1 cellular context compared by ENCODE assay signal in the genomic region with DNA sequence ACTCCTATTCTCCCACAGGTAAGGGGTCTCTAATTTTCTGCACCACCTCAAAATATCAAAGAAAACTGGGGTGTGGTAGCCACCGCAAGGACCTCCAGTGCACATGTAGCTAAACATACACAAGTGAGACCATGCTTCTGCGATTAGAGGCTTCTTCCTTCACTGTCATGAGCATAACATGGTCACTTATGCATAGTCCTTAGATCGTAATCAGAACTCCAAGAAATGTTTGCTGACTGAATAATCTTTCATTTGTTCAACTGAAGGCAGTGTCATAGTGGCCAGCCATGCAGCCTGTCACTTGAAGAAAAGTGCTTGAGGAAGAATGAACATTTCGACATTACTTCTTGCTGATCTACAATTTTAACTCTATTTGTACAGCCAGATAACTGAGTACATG.
TF ChIP-seq lines count a peak whose summit lies in the region.

No MANE protein-coding gene starts in this region.

TF ChIP-seq in SK-N-SH, 30 proteins besides CTCF, POLR2A, EP300 and RAD21 (continued from another document):
- TF ChIP-seq, protein P1, sequence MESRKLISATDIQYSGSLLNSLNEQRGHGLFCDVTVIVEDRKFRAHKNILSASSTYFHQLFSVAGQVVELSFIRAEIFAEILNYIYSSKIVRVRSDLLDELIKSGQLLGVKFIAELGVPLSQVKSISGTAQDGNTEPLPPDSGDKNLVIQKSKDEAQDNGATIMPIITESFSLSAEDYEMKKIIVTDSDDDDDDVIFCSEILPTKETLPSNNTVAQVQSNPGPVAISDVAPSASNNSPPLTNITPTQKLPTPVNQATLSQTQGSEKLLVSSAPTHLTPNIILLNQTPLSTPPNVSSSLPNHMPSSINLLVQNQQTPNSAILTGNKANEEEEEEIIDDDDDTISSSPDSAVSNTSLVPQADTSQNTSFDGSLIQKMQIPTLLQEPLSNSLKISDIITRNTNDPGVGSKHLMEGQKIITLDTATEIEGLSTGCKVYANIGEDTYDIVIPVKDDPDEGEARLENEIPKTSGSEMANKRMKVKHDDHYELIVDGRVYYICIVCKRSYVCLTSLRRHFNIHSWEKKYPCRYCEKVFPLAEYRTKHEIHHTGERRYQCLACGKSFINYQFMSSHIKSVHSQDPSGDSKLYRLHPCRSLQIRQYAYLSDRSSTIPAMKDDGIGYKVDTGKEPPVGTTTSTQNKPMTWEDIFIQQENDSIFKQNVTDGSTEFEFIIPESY (IDR thresholded peaks at IDR 0.05; ENCODE audit: borderline replicate concordance, low read depth) = no peak
TF ChIP-seq in SK-N-SH: peak in this region for 1.
